19 cellular contexts compared by ENCODE assay signal in genomic region chr13:31049833-31050232, GRCh38.
A peak's percentile ranks its signal among the peaks of the same experiment; 100 is the strongest.
DNase-seq lines count a peak whose midpoint lies in the region; ATAC-seq and TF ChIP-seq lines count a peak whose summit lies in the region.
"Had no signal": no experiment of that assay in that cellular context is flagged by ENCODE, and none has a peak within 500 bp of the region (broad histone marks: within the 10 kb centered on the region; RNA-seq: fewer than 3 reads in every experiment).

No MANE protein-coding gene starts in this region.

- ATAC-seq in right cardiac atrium (peak in 1 of 2 donors; percentile 28), heart right ventricle (no peak), HG02759 (IDR thresholded peaks at IDR 0.05; ENCODE audit: unreplicated experiment) (no peak)
- ATAC-seq: PC-3 had no signal

- no peaks in the 10 kb centered on the region for H4K20me1 ChIP-seq in osteoblast (ENCODE audit: insufficient read depth, low read length)

- peaks cover 2% of the 10 kb centered on the region for H3K4me1 ChIP-seq in right cardiac atrium (ENCODE audit: control insufficient read depth, insufficient read depth, low read length)
- H3K4me1 ChIP-seq in heart right ventricle = peaks cover 0 to 28% (median 19%) of the 10 kb centered on the region in 9 donors
- H3K4me1 ChIP-seq in osteoblast (ENCODE audit: insufficient read depth, low read length) = peaks cover 32% of the 10 kb centered on the region

- H3K36me3 ChIP-seq in heart right ventricle (no peaks in the 10 kb centered on the region), osteoblast (ENCODE audit: insufficient read depth, low read length) (no peaks in the 10 kb centered on the region)
- H3K36me3 ChIP-seq: SJSA1 had no signal

- peak overlapping the region; percentile 28 for H2AFZ ChIP-seq in osteoblast (ENCODE audit: low read length)

- DNase-seq in right cardiac atrium (peak in 2 of 3 donors; percentile 26 to 71), heart right ventricle (no peak), cerebellum (ENCODE audit: low spot score) (peak; percentile 38), osteoblast (ENCODE audit: insufficient read length, low spot score, missing footprints) (no peak), AG08396 (ENCODE audit: low spot score) (no peak), GM10266 (ENCODE audit: extremely low spot score) (no peak)
- DNase-seq: Calu3, DMS79 treated with DMSO at 0.1 percent for 48 hours, HCEC 1CT, MM.1S, NCI-H2029, NCI-H446, NCI-H524 treated with DMSO at 0.1 percent for 48 hours, NCI-H774 had no signal

- TF ChIP-seq CTCF in heart right ventricle (IDR thresholded peaks at IDR 0.05) (no peak), osteoblast (IDR thresholded peaks at IDR 0.05; ENCODE audit: extremely low read depth, low read depth, low read length) (no peak), GM10266 (IDR thresholded peaks at IDR 0.05; ENCODE audit: control insufficient read depth, insufficient read depth, low read depth, missing control alignments) (no peak)

- no peaks in the 10 kb centered on the region for H3K9me3 ChIP-seq in right cardiac atrium (ENCODE audit: control insufficient read depth, low read length)
- H3K9me3 ChIP-seq in heart right ventricle = no peaks in the 10 kb centered on the region
- H3K9me3 ChIP-seq in osteoblast (ENCODE audit: low read depth, low read length) = no peaks in the 10 kb centered on the region
- H3K9me3 ChIP-seq: SJSA1 had no signal

- 53% methylated on average over 6 of the region's 6 CpGs for WGBS in right cardiac atrium
- 60 to 72% methylated on average over 6 of the region's 6 CpGs for WGBS in heart right ventricle, 2 donors

- H3K4me3 ChIP-seq in right cardiac atrium (ENCODE audit: low read length) (no peak overlapping the region), heart right ventricle (no peak overlapping the region), osteoblast (ENCODE audit: insufficient read depth, low read length) (no peak overlapping the region)
- H3K4me3 ChIP-seq: SJSA1 had no signal

- H3K27ac ChIP-seq in right cardiac atrium (ENCODE audit: low read length) (no peak overlapping the region), heart right ventricle (no peak overlapping the region), osteoblast (ENCODE audit: low read depth, low read length) (no peak overlapping the region)
- H3K27ac ChIP-seq: HL-60, KMS-11, SJSA1 had no signal

- no peaks in the 10 kb centered on the region for H3K79me2 ChIP-seq in osteoblast (ENCODE audit: insufficient read depth, low read length)

- H3K4me2 ChIP-seq in osteoblast (ENCODE audit: insufficient read depth, low read length) = no peak overlapping the region
- H3K4me2 ChIP-seq: KMS-11 had no signal

- intact Hi-C loops in right cardiac atrium (cut with DNase I) (loop anchor here in 1 of 4 donors (10.0 kb wide), 1 partner anchor 245 kb away; no protein-coding TSS in a partner anchor), heart right ventricle (cut with DNase I) (loop anchor here in 8 of 10 donors (10.0 kb wide), 7 partner anchors 155 to 915 kb away; no protein-coding TSS in a partner anchor)

- H3K27me3 ChIP-seq in right cardiac atrium (ENCODE audit: control insufficient read depth, insufficient read depth) (no peaks in the 10 kb centered on the region), heart right ventricle (no peaks in the 10 kb centered on the region), osteoblast (ENCODE audit: insufficient read depth, low read length) (no peaks in the 10 kb centered on the region)
- H3K27me3 ChIP-seq: SJSA1 had no signal

Comparison
In these comparisons a context has a peak if more than half of its experiments do, and no peak if none do; other contexts are left out.
1. DNase-seq: peak in right cardiac atrium (2 of 3) and cerebellum (single experiment); none in heart right ventricle (0 of 2), osteoblast (single experiment), AG08396 (single experiment) and GM10266 (single experiment).